In the genomic region with DNA sequence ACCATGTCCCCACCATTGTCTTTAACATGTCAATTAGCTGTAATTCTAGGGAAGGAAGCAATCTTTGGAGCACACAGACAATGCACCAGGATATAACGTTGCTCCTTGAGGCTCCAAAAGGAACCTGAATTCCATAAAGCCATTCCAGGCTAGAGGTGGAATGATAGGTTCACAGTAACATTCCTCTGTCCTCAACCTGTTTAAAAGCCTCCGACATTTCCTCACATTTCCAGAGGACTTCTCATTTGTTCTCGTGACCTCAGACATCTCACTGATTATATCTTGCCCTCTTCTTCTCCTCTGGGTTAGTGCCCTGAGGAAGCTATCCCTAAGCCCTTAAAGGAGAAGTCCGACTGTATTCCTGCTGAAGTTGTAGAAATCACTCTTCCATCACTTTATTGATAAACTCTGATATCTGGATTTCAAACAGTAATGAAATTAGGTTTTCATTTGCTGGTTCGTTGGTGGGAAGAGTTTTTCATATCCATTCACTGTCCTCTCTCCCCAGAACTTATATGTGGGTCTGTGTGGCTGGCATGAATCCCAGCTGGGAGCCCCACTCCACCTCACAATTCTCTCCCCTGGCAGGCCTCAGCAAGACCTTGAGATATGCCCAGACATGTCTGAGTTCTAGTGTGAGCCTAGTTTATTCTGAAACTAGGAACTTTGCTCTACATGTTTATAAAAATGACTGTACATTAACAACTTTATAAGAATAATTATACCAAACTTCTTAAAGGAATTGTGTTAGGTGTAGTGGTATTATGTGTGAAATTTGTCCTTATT, we compare ENCODE assay signal across 1 cellular context.
TF ChIP-seq lines count a peak whose summit lies in the region.

No MANE protein-coding gene starts in this region.

TF ChIP-seq in H1, 55 proteins besides CTCF, POLR2A, EP300 and RAD21:
- TF ChIP-seq NRF1 (IDR thresholded peaks at IDR 0.05; ENCODE audit: low read depth, low read length) (no peak), EGR1 (IDR thresholded peaks at IDR 0.05; ENCODE audit: borderline replicate concordance, low read depth, low read length) (no peak)
- TF ChIP-seq, protein P1, sequence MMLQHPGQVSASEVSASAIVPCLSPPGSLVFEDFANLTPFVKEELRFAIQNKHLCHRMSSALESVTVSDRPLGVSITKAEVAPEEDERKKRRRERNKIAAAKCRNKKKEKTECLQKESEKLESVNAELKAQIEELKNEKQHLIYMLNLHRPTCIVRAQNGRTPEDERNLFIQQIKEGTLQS (IDR thresholded peaks at IDR 0.05; ENCODE audit: insufficient read depth, low read depth, low read length), result no peak
- TF ChIP-seq, protein P2, sequence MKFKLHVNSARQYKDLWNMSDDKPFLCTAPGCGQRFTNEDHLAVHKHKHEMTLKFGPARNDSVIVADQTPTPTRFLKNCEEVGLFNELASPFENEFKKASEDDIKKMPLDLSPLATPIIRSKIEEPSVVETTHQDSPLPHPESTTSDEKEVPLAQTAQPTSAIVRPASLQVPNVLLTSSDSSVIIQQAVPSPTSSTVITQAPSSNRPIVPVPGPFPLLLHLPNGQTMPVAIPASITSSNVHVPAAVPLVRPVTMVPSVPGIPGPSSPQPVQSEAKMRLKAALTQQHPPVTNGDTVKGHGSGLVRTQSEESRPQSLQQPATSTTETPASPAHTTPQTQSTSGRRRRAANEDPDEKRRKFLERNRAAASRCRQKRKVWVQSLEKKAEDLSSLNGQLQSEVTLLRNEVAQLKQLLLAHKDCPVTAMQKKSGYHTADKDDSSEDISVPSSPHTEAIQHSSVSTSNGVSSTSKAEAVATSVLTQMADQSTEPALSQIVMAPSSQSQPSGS (IDR thresholded peaks at IDR 0.05; ENCODE audit: low read length), result no peak
